Comparison of ENCODE assay signal across 13 cellular contexts in genomic region chr4:79575709-79576479, GRCh38.
DNase-seq lines count a peak whose midpoint lies in the region; FAIRE-seq and TF ChIP-seq lines count a peak whose summit lies in the region.
"Had no signal": no experiment of that assay in that cellular context is flagged by ENCODE, and none has a peak within 500 bp of the region (broad histone marks: within the 10 kb centered on the region; RNA-seq: fewer than 3 reads in every experiment).

No MANE protein-coding gene starts in this region.

- H2AFZ ChIP-seq in neuronal stem cell (ENCODE audit: low read length): peak overlapping the region; percentile 1

- FAIRE-seq in frontal cortex (lab: Jason Lieb, UNC): no peak
- FAIRE-seq: TTC549 had no signal

- H3K27me3 Mint-ChIP-seq in endodermal cell (ENCODE audit: insufficient read depth): no peaks in the 10 kb centered on the region
- H3K27me3 Mint-ChIP-seq: B cell had no signal

- H3K14ac ChIP-seq in neuronal stem cell (ENCODE audit: low read length): no peak overlapping the region

- TF ChIP-seq CTCF in fibroblast of the aortic adventitia (IDR thresholded peaks at IDR 0.05; ENCODE audit: insufficient read depth, low read length) (no peak), vagina (IDR thresholded peaks at IDR 0.05) (no peak), endodermal cell (conservative IDR thresholded peaks at IDR 0.05) (no peak)

- H3K4ac ChIP-seq in neuronal stem cell (ENCODE audit: low read length): no peak overlapping the region

- peaks cover 17% of the 10 kb centered on the region for H3K4me1 Mint-ChIP-seq in endodermal cell

- no peaks in the 10 kb centered on the region for H3K9me3 ChIP-seq in neuronal stem cell (replicated peaks in 1 of 2; ENCODE audit: control insufficient read depth in 2 of 2, insufficient read depth in 1 of 2, low read depth in 1 of 2, low read length in 2 of 2)
- no peaks in the 10 kb centered on the region for H3K9me3 ChIP-seq in vagina
- no peaks in the 10 kb centered on the region for H3K9me3 ChIP-seq in endodermal cell (ENCODE audit: control insufficient read depth, low read length)

- no peaks in the 10 kb centered on the region for H3K9me3 Mint-ChIP-seq in endodermal cell
- H3K9me3 Mint-ChIP-seq: IgD-negative memory B cell had no signal

- no peak overlapping the region for H3K4me3 ChIP-seq in fibroblast of the aortic adventitia (ENCODE audit: low read depth, low read length)
- no peak overlapping the region for H3K4me3 ChIP-seq in neuronal stem cell (ENCODE audit: low read length in 2 of 2)
- H3K4me3 ChIP-seq in vagina: no peak overlapping the region
- H3K4me3 ChIP-seq in endodermal cell (ENCODE audit: low read length): no peak overlapping the region

- no peaks in the 10 kb centered on the region for H3K27me3 ChIP-seq in neuronal stem cell (ENCODE audit: control insufficient read depth in 3 of 3, insufficient read depth in 3 of 3, low read depth in 1 of 3, low read length in 3 of 3)
- no peaks in the 10 kb centered on the region for H3K27me3 ChIP-seq in vagina
- H3K27me3 ChIP-seq in endodermal cell (ENCODE audit: control insufficient read depth, insufficient read depth, low read length, poor library complexity, severe bottlenecking): no peaks in the 10 kb centered on the region

- DNase-seq in NAMALWA (ENCODE audit: low spot score) (peak; percentile 2), fibroblast of the aortic adventitia (ENCODE audit: low read depth) (peak; percentile 24), neuronal stem cell (ENCODE audit: low spot score) (no peak), vagina (ENCODE audit: extremely low spot score in 2 of 2) (no peak), endodermal cell (no peak), frontal cortex (ENCODE audit: low spot score in 2 of 2) (no peak), NCI-H1694 (lab: John Stamatoyannopoulos, UW) (no peak)
- DNase-seq: activated CD4-positive, alpha-beta T cell treated with anti-CD3 and anti-CD28 coated beads, Interleukin-2, amount 50 U/mL, for 1 hour; activated naive CD4-positive, alpha-beta T cell treated with Interleukin-2 at 50 U/mL for 16 hours; stimulated activated CD4-positive, alpha-beta T cell treated with anti-CD3 and anti-CD28 coated beads, Interleukin-2, amount 100 ng/mL, for 48 hours had no signal

- H3K4me1 ChIP-seq in neuronal stem cell (ENCODE audit: control insufficient read depth in 2 of 2, insufficient read depth in 1 of 2, low read depth in 1 of 2, low read length in 2 of 2) (no peaks in the 10 kb centered on the region), vagina (peaks cover 9% of the 10 kb centered on the region), endodermal cell (ENCODE audit: control insufficient read depth, insufficient read depth, low read length) (no peaks in the 10 kb centered on the region)

- H2AK5ac ChIP-seq in neuronal stem cell (ENCODE audit: low read depth, low read length): no peak overlapping the region

- no peak for TF ChIP-seq POLR2A in vagina (IDR thresholded peaks at IDR 0.05)

- no peak overlapping the region for H3K18ac ChIP-seq in neuronal stem cell (ENCODE audit: low read length)

- H3K4me2 ChIP-seq in neuronal stem cell (ENCODE audit: insufficient read depth, low read length, poor library complexity, severe bottlenecking): no peak overlapping the region

- no peak overlapping the region for H2BK120ac ChIP-seq in neuronal stem cell (ENCODE audit: low read depth, low read length)

- H3K23ac ChIP-seq in neuronal stem cell (ENCODE audit: low read depth, low read length, poor library complexity): no peak overlapping the region

- no peak overlapping the region for H2BK5ac ChIP-seq in neuronal stem cell (ENCODE audit: low read length)

- H2BK15ac ChIP-seq in neuronal stem cell (ENCODE audit: low read length): no peak overlapping the region

- intact Hi-C loops in vagina (cut with DNase I): no loop called here

- no peaks in the 10 kb centered on the region for H3K36me3 Mint-ChIP-seq in endodermal cell (ENCODE audit: low read depth)

- H4K8ac ChIP-seq in neuronal stem cell (ENCODE audit: low read depth, low read length): no peak overlapping the region

- H3K36me3 ChIP-seq in neuronal stem cell (replicated peaks in 1 of 2; ENCODE audit: control insufficient read depth in 2 of 2, insufficient read depth in 2 of 2, low read length in 2 of 2) (no peaks in the 10 kb centered on the region), vagina (no peaks in the 10 kb centered on the region), endodermal cell (ENCODE audit: control insufficient read depth, insufficient read depth, low read length) (no peaks in the 10 kb centered on the region)

- no peak overlapping the region for H2BK12ac ChIP-seq in neuronal stem cell (ENCODE audit: low read length)

- no CpG with 5 or more reads among the region's 7 CpGs for WGBS in neuronal stem cell (ENCODE audit: extremely low coverage in 2 of 2, insufficient read length in 2 of 2, insufficient replicate concordance in 1 of 2), 2 donors
- WGBS in endodermal cell (ENCODE audit: insufficient coverage in 1 of 2, insufficient read length in 1 of 2), 2 experiments: 91 to 100% methylated on average over 5 to 7 of the region's 7 CpGs

- H3K27ac Mint-ChIP-seq in endodermal cell: no peak overlapping the region
- H3K27ac Mint-ChIP-seq: B cell had no signal

- no peak overlapping the region for H3K9ac ChIP-seq in neuronal stem cell (ENCODE audit: low read depth, low read length, poor library complexity)
- H3K9ac ChIP-seq in endodermal cell (ENCODE audit: extremely low read depth, low read length, poor library complexity, severe bottlenecking): no peak overlapping the region

- H3K27ac ChIP-seq in neuronal stem cell (replicated peaks; ENCODE audit: low read length) (no peak overlapping the region), vagina (peak overlapping the region; percentile 13), endodermal cell (ENCODE audit: low read depth, low read length) (no peak overlapping the region)

- H4K91ac ChIP-seq in neuronal stem cell (ENCODE audit: low read depth, low read length, poor library complexity): no peak overlapping the region

- H3K79me1 ChIP-seq in neuronal stem cell (ENCODE audit: low read depth, low read length): no peaks in the 10 kb centered on the region

- H3K4me3 Mint-ChIP-seq in endodermal cell: no peak overlapping the region
- H3K4me3 Mint-ChIP-seq: B cell, IgD-negative memory B cell had no signal

Comparison
In these comparisons a context has a peak if more than half of its experiments do, and no peak if none do; other contexts are left out.
1. DNase-seq: peak in NAMALWA (single experiment) and fibroblast of the aortic adventitia (single experiment); none in neuronal stem cell (single experiment), vagina (0 of 2), endodermal cell (single experiment), frontal cortex (0 of 2) and NCI-H1694 (single experiment).